In the genomic region with DNA sequence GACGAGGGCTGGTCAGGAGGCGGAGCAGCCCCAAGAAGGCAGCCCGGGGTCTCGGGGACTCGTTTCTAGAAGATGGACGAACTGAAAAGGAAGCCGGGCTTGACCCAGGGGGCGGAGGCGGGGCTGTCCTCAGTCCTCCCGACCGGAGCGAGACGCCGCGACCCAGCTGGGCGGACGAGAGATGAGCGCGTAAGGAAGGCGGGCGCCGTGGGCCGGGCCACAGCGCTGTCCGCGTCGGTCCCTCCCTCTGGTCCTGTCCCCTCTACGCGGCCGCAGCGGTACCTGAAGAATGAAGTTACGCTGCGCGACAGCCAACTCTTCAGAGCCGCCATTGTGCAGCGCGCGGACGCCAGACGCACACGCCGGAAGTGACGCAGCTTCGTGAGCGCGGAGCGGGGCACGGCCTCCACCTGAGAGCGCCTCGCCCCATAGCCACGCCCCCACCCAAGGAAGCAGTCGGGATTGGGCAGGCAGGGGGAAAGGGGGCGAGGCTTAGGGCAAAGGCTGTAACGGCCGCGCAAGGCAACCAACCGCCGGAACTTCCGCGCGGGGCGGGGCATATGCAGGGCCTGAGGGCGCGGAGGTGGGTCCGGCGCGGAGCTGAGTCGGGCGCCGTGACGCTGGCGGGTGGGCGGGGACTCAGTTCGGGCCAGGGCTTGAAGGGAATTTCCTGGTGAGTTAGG, we compare ENCODE assay signal across 1 cellular context.
TF ChIP-seq lines count a peak whose summit lies in the region.

Gene DIABLO, minus strand, starts transcription at position 370 of the 683 bp plus-strand sequence. Its CDS starts 38 bp downstream, at position 332.

TF ChIP-seq in HEK293, 187 proteins besides CTCF, POLR2A, EP300 and RAD21 (continued from another document and continues in another):
- TF ChIP-seq, protein P1, sequence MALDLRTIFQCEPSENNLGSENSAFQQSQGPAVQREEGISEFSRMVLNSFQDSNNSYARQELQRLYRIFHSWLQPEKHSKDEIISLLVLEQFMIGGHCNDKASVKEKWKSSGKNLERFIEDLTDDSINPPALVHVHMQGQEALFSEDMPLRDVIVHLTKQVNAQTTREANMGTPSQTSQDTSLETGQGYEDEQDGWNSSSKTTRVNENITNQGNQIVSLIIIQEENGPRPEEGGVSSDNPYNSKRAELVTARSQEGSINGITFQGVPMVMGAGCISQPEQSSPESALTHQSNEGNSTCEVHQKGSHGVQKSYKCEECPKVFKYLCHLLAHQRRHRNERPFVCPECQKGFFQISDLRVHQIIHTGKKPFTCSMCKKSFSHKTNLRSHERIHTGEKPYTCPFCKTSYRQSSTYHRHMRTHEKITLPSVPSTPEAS (tag by site-specific recombination; IDR thresholded peaks at IDR 0.05): no peak
- TF ChIP-seq, protein P2, sequence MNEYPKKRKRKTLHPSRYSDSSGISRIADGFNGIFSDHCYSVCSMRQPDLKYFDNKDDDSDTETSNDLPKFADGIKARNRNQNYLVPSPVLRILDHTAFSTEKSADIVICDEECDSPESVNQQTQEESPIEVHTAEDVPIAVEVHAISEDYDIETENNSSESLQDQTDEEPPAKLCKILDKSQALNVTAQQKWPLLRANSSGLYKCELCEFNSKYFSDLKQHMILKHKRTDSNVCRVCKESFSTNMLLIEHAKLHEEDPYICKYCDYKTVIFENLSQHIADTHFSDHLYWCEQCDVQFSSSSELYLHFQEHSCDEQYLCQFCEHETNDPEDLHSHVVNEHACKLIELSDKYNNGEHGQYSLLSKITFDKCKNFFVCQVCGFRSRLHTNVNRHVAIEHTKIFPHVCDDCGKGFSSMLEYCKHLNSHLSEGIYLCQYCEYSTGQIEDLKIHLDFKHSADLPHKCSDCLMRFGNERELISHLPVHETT (tag by site-specific recombination; IDR thresholded peaks at IDR 0.05): 0 out of 2 replicates have a peak, but pooled peaks have one; percentile 26
- TF ChIP-seq, protein P3, sequence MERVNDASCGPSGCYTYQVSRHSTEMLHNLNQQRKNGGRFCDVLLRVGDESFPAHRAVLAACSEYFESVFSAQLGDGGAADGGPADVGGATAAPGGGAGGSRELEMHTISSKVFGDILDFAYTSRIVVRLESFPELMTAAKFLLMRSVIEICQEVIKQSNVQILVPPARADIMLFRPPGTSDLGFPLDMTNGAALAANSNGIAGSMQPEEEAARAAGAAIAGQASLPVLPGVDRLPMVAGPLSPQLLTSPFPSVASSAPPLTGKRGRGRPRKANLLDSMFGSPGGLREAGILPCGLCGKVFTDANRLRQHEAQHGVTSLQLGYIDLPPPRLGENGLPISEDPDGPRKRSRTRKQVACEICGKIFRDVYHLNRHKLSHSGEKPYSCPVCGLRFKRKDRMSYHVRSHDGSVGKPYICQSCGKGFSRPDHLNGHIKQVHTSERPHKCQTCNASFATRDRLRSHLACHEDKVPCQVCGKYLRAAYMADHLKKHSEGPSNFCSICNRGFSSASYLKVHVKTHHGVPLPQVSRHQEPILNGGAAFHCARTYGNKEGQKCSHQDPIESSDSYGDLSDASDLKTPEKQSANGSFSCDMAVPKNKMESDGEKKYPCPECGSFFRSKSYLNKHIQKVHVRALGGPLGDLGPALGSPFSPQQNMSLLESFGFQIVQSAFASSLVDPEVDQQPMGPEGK (tag by site-specific recombination; IDR thresholded peaks at IDR 0.05): peak; percentile 46; the same call in 1 of the 2 replicates
- TF ChIP-seq ZNF362 (tag by site-specific recombination; IDR thresholded peaks at IDR 0.05) (no peak), SCRT1 (tag by site-specific recombination; IDR thresholded peaks at IDR 0.05; ENCODE audit: borderline replicate concordance) (no peak), ZNF133 (tag by site-specific recombination; IDR thresholded peaks at IDR 0.05) (no peak), ZNF664 (tag by site-specific recombination; IDR thresholded peaks at IDR 0.05) (no peak), ZNF132 (tag by site-specific recombination; IDR thresholded peaks at IDR 0.05; ENCODE audit: borderline replicate concordance) (no peak), ZFP3 (tag by site-specific recombination; IDR thresholded peaks at IDR 0.05; ENCODE audit: low read depth) (no peak), PRDM1 (tag by site-specific recombination; IDR thresholded peaks at IDR 0.05) (no peak), ZNF510 (tag by site-specific recombination; IDR thresholded peaks at IDR 0.05; ENCODE audit: insufficient replicate concordance) (no peak), ZNF2 (tag by site-specific recombination; IDR thresholded peaks at IDR 0.05) (0 out of 2 replicates have a peak, but pooled peaks have one; percentile 35), ZNF341 (tag by site-specific recombination; IDR thresholded peaks at IDR 0.05; ENCODE audit: low read depth) (peak; percentile 43), GFI1B (tag by site-specific recombination; IDR thresholded peaks at IDR 0.05) (no peak), ZNF274 (IDR thresholded peaks at IDR 0.05; ENCODE audit: low read length) (no peak), ZNF274 (tag by site-specific recombination; IDR thresholded peaks at IDR 0.05; ENCODE audit: borderline replicate concordance) (no peak), ZNF24 (tag by site-specific recombination; IDR thresholded peaks at IDR 0.05) (0 out of 2 replicates have a peak, but pooled peaks have one; percentile 47), ZBTB26 (tag by site-specific recombination; optimal IDR thresholded peaks at IDR 0.05) (peak; percentile 98), ZNF501 (tag by site-specific recombination; IDR thresholded peaks at IDR 0.05) (peak; percentile 78; the same call in 1 of the 2 replicates), ZNF26 (tag by site-specific recombination; IDR thresholded peaks at IDR 0.05) (no peak), ZNF146 (tag by site-specific recombination; IDR thresholded peaks at IDR 0.05) (no peak), ZNF426 (tag by site-specific recombination; IDR thresholded peaks at IDR 0.05) (no peak), OSR2 (tag by site-specific recombination; IDR thresholded peaks at IDR 0.05) (no peak), ZNF223 (tag by site-specific recombination; IDR thresholded peaks at IDR 0.05) (no peak), ZNF433 (tag by site-specific recombination; IDR thresholded peaks at IDR 0.05; ENCODE audit: low read depth) (no peak), ZNF423 (tag by site-specific recombination; IDR thresholded peaks at IDR 0.05) (no peak), MEIS1 (CRISPR knock-in tag; IDR thresholded peaks at IDR 0.05; ENCODE audit: borderline replicate concordance) (no peak), ZBTB44 (tag by site-specific recombination; IDR thresholded peaks at IDR 0.05) (no peak), ZNF16 (tag by site-specific recombination; IDR thresholded peaks at IDR 0.05; ENCODE audit: low read depth) (no peak), ZNF394 (tag by site-specific recombination; IDR thresholded peaks at IDR 0.05; ENCODE audit: borderline replicate concordance) (0 out of 2 replicates have a peak, but pooled peaks have one; percentile 39), ZNF324 (tag by site-specific recombination; IDR thresholded peaks at IDR 0.05) (peak; percentile 65), YY2 (tag by site-specific recombination; IDR thresholded peaks at IDR 0.05) (peak; percentile 97), ZNF449 (tag by site-specific recombination; IDR thresholded peaks at IDR 0.05) (no peak), ZNF10 (tag by site-specific recombination; IDR thresholded peaks at IDR 0.05) (no peak), ZFHX2 (tag by site-specific recombination; conservative IDR thresholded peaks at IDR 0.05) (peak; percentile 49)
- TF ChIP-seq, protein P4, sequence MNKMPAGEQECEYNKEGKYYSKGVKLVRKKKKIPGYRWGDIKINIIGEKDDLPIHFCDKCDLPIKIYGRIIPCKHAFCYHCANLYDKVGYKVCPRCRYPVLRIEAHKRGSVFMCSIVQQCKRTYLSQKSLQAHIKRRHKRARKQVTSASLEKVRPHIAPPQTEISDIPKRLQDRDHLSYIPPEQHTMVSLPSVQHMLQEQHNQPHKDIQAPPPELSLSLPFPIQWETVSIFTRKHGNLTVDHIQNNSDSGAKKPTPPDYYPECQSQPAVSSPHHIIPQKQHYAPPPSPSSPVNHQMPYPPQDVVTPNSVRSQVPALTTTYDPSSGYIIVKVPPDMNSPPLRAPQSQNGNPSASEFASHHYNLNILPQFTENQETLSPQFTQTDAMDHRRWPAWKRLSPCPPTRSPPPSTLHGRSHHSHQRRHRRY (tag by site-specific recombination; IDR thresholded peaks at IDR 0.05): no peak
- TF ChIP-seq, protein P5, sequence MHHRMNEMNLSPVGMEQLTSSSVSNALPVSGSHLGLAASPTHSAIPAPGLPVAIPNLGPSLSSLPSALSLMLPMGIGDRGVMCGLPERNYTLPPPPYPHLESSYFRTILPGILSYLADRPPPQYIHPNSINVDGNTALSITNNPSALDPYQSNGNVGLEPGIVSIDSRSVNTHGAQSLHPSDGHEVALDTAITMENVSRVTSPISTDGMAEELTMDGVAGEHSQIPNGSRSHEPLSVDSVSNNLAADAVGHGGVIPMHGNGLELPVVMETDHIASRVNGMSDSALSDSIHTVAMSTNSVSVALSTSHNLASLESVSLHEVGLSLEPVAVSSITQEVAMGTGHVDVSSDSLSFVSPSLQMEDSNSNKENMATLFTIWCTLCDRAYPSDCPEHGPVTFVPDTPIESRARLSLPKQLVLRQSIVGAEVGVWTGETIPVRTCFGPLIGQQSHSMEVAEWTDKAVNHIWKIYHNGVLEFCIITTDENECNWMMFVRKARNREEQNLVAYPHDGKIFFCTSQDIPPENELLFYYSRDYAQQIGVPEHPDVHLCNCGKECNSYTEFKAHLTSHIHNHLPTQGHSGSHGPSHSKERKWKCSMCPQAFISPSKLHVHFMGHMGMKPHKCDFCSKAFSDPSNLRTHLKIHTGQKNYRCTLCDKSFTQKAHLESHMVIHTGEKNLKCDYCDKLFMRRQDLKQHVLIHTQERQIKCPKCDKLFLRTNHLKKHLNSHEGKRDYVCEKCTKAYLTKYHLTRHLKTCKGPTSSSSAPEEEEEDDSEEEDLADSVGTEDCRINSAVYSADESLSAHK (tag by site-specific recombination; IDR thresholded peaks at IDR 0.05): no peak
- TF ChIP-seq, protein P6, sequence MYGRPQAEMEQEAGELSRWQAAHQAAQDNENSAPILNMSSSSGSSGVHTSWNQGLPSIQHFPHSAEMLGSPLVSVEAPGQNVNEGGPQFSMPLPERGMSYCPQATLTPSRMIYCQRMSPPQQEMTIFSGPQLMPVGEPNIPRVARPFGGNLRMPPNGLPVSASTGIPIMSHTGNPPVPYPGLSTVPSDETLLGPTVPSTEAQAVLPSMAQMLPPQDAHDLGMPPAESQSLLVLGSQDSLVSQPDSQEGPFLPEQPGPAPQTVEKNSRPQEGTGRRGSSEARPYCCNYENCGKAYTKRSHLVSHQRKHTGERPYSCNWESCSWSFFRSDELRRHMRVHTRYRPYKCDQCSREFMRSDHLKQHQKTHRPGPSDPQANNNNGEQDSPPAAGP (tag by site-specific recombination; IDR thresholded peaks at IDR 0.05): 0 out of 2 replicates have a peak, but pooled peaks have one; percentile 49
